ENCODE assay signal across 14 cellular contexts in genomic region chr6:149905911-149906371, GRCh38. TPM values are rescaled to one million over a fixed set of nuclear protein-coding genes. Genes with fewer than 3 reads are reported as not detected.
DNase-seq lines count a peak whose midpoint lies in the region; ATAC-seq and TF ChIP-seq lines count a peak whose summit lies in the region.
"Had no signal": no experiment of that assay in that cellular context is flagged by ENCODE, and none has a peak within 500 bp of the region (broad histone marks: within the 10 kb centered on the region; RNA-seq: fewer than 3 reads in every experiment).

No MANE protein-coding gene starts in this region.

- H3K27me3 ChIP-seq in heart left ventricle (no peaks in the 10 kb centered on the region), right atrium auricular region (no peaks in the 10 kb centered on the region), H7 (ENCODE audit: control insufficient read depth, insufficient read depth, low read length) (no peaks in the 10 kb centered on the region; the same call in 1 of the 2 replicates)

- H3K36me3 ChIP-seq in heart left ventricle = no peaks in the 10 kb centered on the region
- H3K36me3 ChIP-seq in right atrium auricular region = no peaks in the 10 kb centered on the region
- H3K36me3 ChIP-seq in H7 (replicated peaks; ENCODE audit: control insufficient read depth, insufficient read depth, low read length) = no peaks in the 10 kb centered on the region

- DNase-seq in heart left ventricle (no peak), left cardiac atrium (no peak), NCI-H1105 treated with DMSO at 0.1 percent for 48 hours (lab: John Stamatoyannopoulos, UW) (peak; percentile 30), right atrium auricular region (ENCODE audit: low spot score) (peak; percentile 40), H7 (no peak), NCI-H1436 (lab: John Stamatoyannopoulos, UW) (no peak)
- DNase-seq: DMS153, KBM-7, NCI-H1092 treated with DMSO at 0.1 percent for 48 hours, NCI-H187 treated with DMSO at 0.1 percent for 48 hours, NCI-H526, SIG-M5 had no signal

- TF ChIP-seq CTCF in heart left ventricle (IDR thresholded peaks at IDR 0.05) (no peak), right atrium auricular region (IDR thresholded peaks at IDR 0.05) (no peak)

- peaks cover 0 to 14% (median 0%) of the 10 kb centered on the region in 12 donors for H3K4me1 ChIP-seq in heart left ventricle
- H3K4me1 ChIP-seq in right atrium auricular region = peaks cover 0 to 9% of the 10 kb centered on the region in 2 donors

- no peak for TF ChIP-seq POLR2A in heart left ventricle (IDR thresholded peaks at IDR 0.05)

- peak in 3 of 4 donors; percentile 11 to 50 (median 26) for ATAC-seq in heart left ventricle
- no peak for ATAC-seq in left cardiac atrium
- ATAC-seq in HG02678 (IDR thresholded peaks at IDR 0.05; ENCODE audit: unreplicated experiment) = no peak

- H3K27ac ChIP-seq in heart left ventricle (no peak overlapping the region), right atrium auricular region (no peak overlapping the region)

- peaks cover 0 to 15% (median 0%) of the 10 kb centered on the region in 12 donors for H3K9me3 ChIP-seq in heart left ventricle
- H3K9me3 ChIP-seq in right atrium auricular region = no peaks in the 10 kb centered on the region

- 50 to 76% (median 63%) methylated on average over 5 to 6 of the region's 6 CpGs for WGBS in heart left ventricle, 4 donors

- H3K4me3 ChIP-seq in heart left ventricle (no peak overlapping the region), right atrium auricular region (no peak overlapping the region), H7 (ENCODE audit: insufficient read depth, low read depth, low read length) (no peak overlapping the region)

- intact Hi-C loops in heart left ventricle (cut with DNase I) (no loop called here), left cardiac atrium (cut with DNase I) (no loop called here)

RNA-seq across cellular contexts. Expression of gene RAET1E, which starts 8.0 kb away (rescaled TPM):
- total RNA-seq in heart left ventricle (1 to 10 TPM in 1 of 9 donors, under 1 TPM in 3, not detected in 5; 0.12 to 5.0 (median 0.50) TPM), left cardiac atrium (1 to 10 TPM in 1 of 2 donors, under 1 TPM in 1; 0.89 to 1.2 TPM), right atrium auricular region (1 to 10 TPM in 1 of 2 donors, under 1 TPM in 1; 0.52 to 4.3 TPM)
- polyA plus RNA-seq in heart left ventricle = under 1 TPM in 1 of 2 donors, not detected in 1; 0.46 TPM
- not detected in 2 replicates for total RNA-seq in H7 (2014; rRNA removed; shearing (Covaris generic))
- total RNA-seq: H4 had no signal

RNA-seq across cellular contexts. Expression of gene RAET1G, which starts 17.0 kb away (rescaled TPM):
- 1 to 10 TPM in 1 of 9 donors, under 1 TPM in 1, not detected in 7; 0.25 to 1.9 TPM for total RNA-seq in heart left ventricle
- under 1 TPM in 1 of 2 donors, not detected in 1; 0.22 TPM for polyA plus RNA-seq in heart left ventricle
- 1 to 10 TPM in 1 of 2 donors, under 1 TPM in 1; 0.55 to 1.1 TPM for total RNA-seq in left cardiac atrium
- total RNA-seq in right atrium auricular region = 1 to 10 TPM; 1.5 to 1.6 TPM
- not detected in 2 replicates for total RNA-seq in H7 (2014; rRNA removed; shearing (Covaris generic))
- total RNA-seq: H4 had no signal

RNA-seq across cellular contexts. Expression of gene ULBP2, which starts 35.9 kb away (rescaled TPM):
- total RNA-seq in heart left ventricle (1 to 10 TPM in 3 of 9 donors, under 1 TPM in 6; 0.27 to 2.3 (median 0.85) TPM), left cardiac atrium (1 to 10 TPM in 1 of 2 donors, under 1 TPM in 1; 0.71 to 1.1 TPM), right atrium auricular region (1 to 10 TPM in 1 of 2 donors, under 1 TPM in 1; 0.82 to 2.4 TPM)
- 1 to 10 TPM in 1 of 2 donors, under 1 TPM in 1; 0.34 to 3.7 TPM for polyA plus RNA-seq in heart left ventricle
- total RNA-seq in H7 (2014; rRNA removed; shearing (Covaris generic)) = not detected in 2 replicates

RNA-seq across cellular contexts. Expression of gene LRP11, which starts 41.8 kb away (rescaled TPM):
- total RNA-seq in heart left ventricle (10 to 100 TPM; 10.2 to 23.8 (median 13.2) TPM), left cardiac atrium (10 to 100 TPM; 15.5 to 25.7 TPM), right atrium auricular region (10 to 100 TPM; 17.0 to 25.7 TPM)
- polyA plus RNA-seq in heart left ventricle = 1 to 10 TPM; 5.0 to 8.1 TPM
- total RNA-seq in H7 (2014; rRNA removed; shearing (Covaris generic)) = 13.2 and 17.6 TPM in 2 replicates

RNA-seq across cellular contexts. Expression of gene ULBP1, which starts 57.8 kb away (rescaled TPM):
- under 1 TPM; 0.10 to 0.52 (median 0.25) TPM for total RNA-seq in heart left ventricle
- polyA plus RNA-seq in heart left ventricle = under 1 TPM; 0.11 to 0.33 TPM
- total RNA-seq in left cardiac atrium = under 1 TPM; 0.08 to 0.12 TPM
- under 1 TPM; 0.11 to 0.31 TPM for total RNA-seq in right atrium auricular region
- 0.28 and 0.33 TPM in 2 replicates for total RNA-seq in H7 (2014; rRNA removed; shearing (Covaris generic))

Comparison
In these comparisons a context has a peak if more than half of its experiments do, and no peak if none do; other contexts are left out.
1. ATAC-seq: peak in heart left ventricle (3 of 4); none in left cardiac atrium (0 of 2) and HG02678 (single experiment).
2. DNase-seq: peak in NCI-H1105 treated with DMSO at 0.1 percent for 48 hours (single experiment) and right atrium auricular region (single experiment); none in heart left ventricle (0 of 5), left cardiac atrium (single experiment), H7 (single experiment) and NCI-H1436 (single experiment).